In genomic region chr15:92091155-92091734, GRCh38 we compare ENCODE assay signal across 7 cellular contexts.
DNase-seq lines count a peak whose midpoint lies in the region; ATAC-seq and TF ChIP-seq lines count a peak whose summit lies in the region.

No MANE protein-coding gene starts in this region.

- H3K9me3 ChIP-seq in adipocyte (ENCODE audit: control insufficient read depth, low read length): no peaks in the 10 kb centered on the region

- no peaks in the 10 kb centered on the region for H3K36me3 ChIP-seq in KMS-11 (ENCODE audit: insufficient read depth)
- peaks cover 4% of the 10 kb centered on the region for H3K36me3 ChIP-seq in adipocyte (ENCODE audit: control insufficient read depth, insufficient read depth, low read length, severe bottlenecking)

- peak; percentile 49 for TF ChIP-seq CTCF in KMS-11 (conservative IDR thresholded peaks at IDR 0.05; ENCODE audit: low read depth, low read length)

- no peaks in the 10 kb centered on the region for H3K27me3 ChIP-seq in KMS-11 (ENCODE audit: insufficient read depth, low read depth)
- no peaks in the 10 kb centered on the region for H3K27me3 ChIP-seq in adipocyte (replicated peaks; ENCODE audit: control insufficient read depth, insufficient read depth, low read length)

- DNase-seq in ELR (ENCODE audit: low read depth) (peak; percentile 3), adipocyte (ENCODE audit: low read depth) (peak; percentile 44), iPS-NIHi7 (ENCODE audit: extremely low spot score) (peak; percentile 82), NAMALWA (ENCODE audit: low spot score) (no peak)

- no peaks in the 10 kb centered on the region for H3K79me2 ChIP-seq in KMS-11 (ENCODE audit: insufficient read depth, low read depth)

- ATAC-seq in HG02973 (IDR thresholded peaks at IDR 0.05; ENCODE audit: unreplicated experiment) (no peak), GM18519 (IDR thresholded peaks at IDR 0.05; ENCODE audit: low FRiP score, unreplicated experiment) (no peak)

- no peak overlapping the region for H3K4me2 ChIP-seq in KMS-11

- H3K4me3 ChIP-seq in KMS-11 (IDR thresholded peaks at IDR 0.05; ENCODE audit: insufficient read depth, low read depth, low read length): no peak overlapping the region
- H3K4me3 ChIP-seq in adipocyte (ENCODE audit: low read length): no peak overlapping the region

- no peaks in the 10 kb centered on the region for H3K4me1 ChIP-seq in KMS-11 (ENCODE audit: low read depth, poor library complexity, severe bottlenecking)
- no peaks in the 10 kb centered on the region for H3K4me1 ChIP-seq in adipocyte (ENCODE audit: control insufficient read depth, insufficient read depth, low read length)

- no peak overlapping the region for H2AFZ ChIP-seq in KMS-11 (ENCODE audit: low read depth)

- no peak overlapping the region for H3K9ac ChIP-seq in KMS-11
- no peak overlapping the region for H3K9ac ChIP-seq in adipocyte (ENCODE audit: low read length)

- H3K27ac ChIP-seq in KMS-11: no peak overlapping the region

- no peaks in the 10 kb centered on the region for H4K20me1 ChIP-seq in KMS-11 (ENCODE audit: insufficient read depth)
